10 cellular contexts compared by ENCODE assay signal in genomic region chr2:236550701-236551465, GRCh38. TPM values are rescaled to one million over a fixed set of nuclear protein-coding genes. Genes with fewer than 3 reads are reported as not detected.
DNase-seq lines count a peak whose midpoint lies in the region; ATAC-seq lines count a peak whose summit lies in the region.
"Had no signal": no experiment of that assay in that cellular context is flagged by ENCODE, and none has a peak within 500 bp of the region (broad histone marks: within the 10 kb centered on the region; RNA-seq: fewer than 3 reads in every experiment).

No MANE protein-coding gene starts in this region.

- intact Hi-C loops in left colon (cut with DNase I, micrococcal nuclease) = no loop called here

- no peak for DNase-seq in effector memory CD8-positive, alpha-beta T cell
- DNase-seq in occipital lobe (lab: John Stamatoyannopoulos, UW) (no peak), left colon (no peak), Kasumi-1 (lab: John Stamatoyannopoulos, UW) (no peak), T1000 (lab: John Stamatoyannopoulos, UW) (no peak)
- DNase-seq: effector CD8-positive, alpha-beta T cell; GDM1 had no signal

- peaks cover 0 to 2% of the 10 kb centered on the region in 2 donors for H3K9me3 Mint-ChIP-seq in effector memory CD8-positive, alpha-beta T cell

- peak overlapping the region; percentile 81 to 94 for H3K27ac Mint-ChIP-seq in effector memory CD8-positive, alpha-beta T cell

- peak overlapping the region; percentile 65 to 66 for H3K4me3 Mint-ChIP-seq in effector memory CD8-positive, alpha-beta T cell

- H3K27me3 Mint-ChIP-seq in effector memory CD8-positive, alpha-beta T cell = no peaks in the 10 kb centered on the region

- peak; percentile 51 for ATAC-seq in GM18502 (IDR thresholded peaks at IDR 0.05; ENCODE audit: poor library complexity, unreplicated experiment)
- ATAC-seq in GM19468 (IDR thresholded peaks at IDR 0.05; ENCODE audit: extremely low read depth, unreplicated experiment) = peak; percentile 15
- peak; percentile 37 for ATAC-seq in HG03103 (IDR thresholded peaks at IDR 0.05; ENCODE audit: low read depth, unreplicated experiment)
- ATAC-seq in effector memory CD8-positive, alpha-beta T cell (replicated peaks) = no peak
- ATAC-seq in left colon = no peak

- H3K36me3 Mint-ChIP-seq in effector memory CD8-positive, alpha-beta T cell (ENCODE audit: insufficient read depth) = peaks cover 11% of the 10 kb centered on the region

- peaks cover 74 to 88% of the 10 kb centered on the region in 2 donors for H3K4me1 Mint-ChIP-seq in effector memory CD8-positive, alpha-beta T cell (ENCODE audit: low read depth in 2 of 2)

RNA-seq across cellular contexts. Expression of gene ACKR3, which starts 18.7 kb away (rescaled TPM):
- total RNA-seq in occipital lobe (20.3 TPM), left colon (10 to 100 TPM in 1 of 2 donors, 1 to 10 TPM in 1; 8.5 to 11.3 TPM)

Comparison
In these comparisons a context has a peak if more than half of its experiments do, and no peak if none do; other contexts are left out.
1. ATAC-seq: peak in GM18502 (single experiment), GM19468 (single experiment) and HG03103 (single experiment); none in effector memory CD8-positive, alpha-beta T cell (single experiment) and left colon (single experiment).